7 cellular contexts compared by ENCODE assay signal in genomic region chr4:59086410-59086809, GRCh38.
"Had no signal": no experiment of that assay in that cellular context is flagged by ENCODE, and none has a peak within 500 bp of the region (broad histone marks: within the 10 kb centered on the region; RNA-seq: fewer than 3 reads in every experiment).

No MANE protein-coding gene starts in this region.

- H2AFZ ChIP-seq: GM23248 had no signal

- H3K9ac ChIP-seq: GM23248 had no signal

- DNase-seq: GM23248, GOT3, H9, HCEC 1CT, HFFc6 had no signal

- H3K9me3 ChIP-seq: HAP-1 had no signal

- H3K4me1 ChIP-seq: HAP-1 had no signal

- ATAC-seq: HCT116 had no signal

- H3K27ac ChIP-seq: GM23248 had no signal

- H3K9me3 Mint-ChIP-seq: H9 had no signal

- H3K36me3 ChIP-seq: HAP-1 had no signal

- H3K27ac Mint-ChIP-seq: H9, HFFc6 had no signal

- H3K4me3 Mint-ChIP-seq: H9, HFFc6 had no signal

- H3K4me3 ChIP-seq: GM23248, HAP-1 had no signal
